In genomic region chr6:37551867-37552266, GRCh38 we compare ENCODE assay signal across 21 cellular contexts.
"Had no signal": no experiment of that assay in that cellular context is flagged by ENCODE, and none has a peak within 500 bp of the region (broad histone marks: within the 10 kb centered on the region; RNA-seq: fewer than 3 reads in every experiment).

No MANE protein-coding gene starts in this region.

- H3K9me3 ChIP-seq: adrenal gland, ascending aorta, esophagus squamous epithelium, gastrocnemius medialis, left lung, spleen, thyroid gland, upper lobe of right lung had no signal

- H3K27me3 ChIP-seq: adrenal gland, ascending aorta, spleen, thyroid gland had no signal

- H3K9me3 Mint-ChIP-seq: activated CD4-positive, alpha-beta T cell treated with anti-CD3 and anti-CD28 coated beads, Interleukin-2, amount 10 ng/mL, durations not matched to agents 24 days and 14 days; activated naive CD4-positive, alpha-beta T cell treated with anti-CD3 and anti-CD28 coated beads, Interleukin-2, amount 50 U/mL, for 72 hours; activated T-helper 17 cell treated with anti-CD3 and anti-CD28 coated beads, Interleukin-2, amount 50 U/mL, for 72 hours; naive thymus-derived CD8-positive, alpha-beta T cell; stimulated activated naive CD8-positive, alpha-beta T cell treated with anti-CD3 and anti-CD28 coated beads, Interleukin-15, Interleukin-2, amounts not matched to agents 100 ng/mL and 50 ng/mL, for 24 hours had no signal

- DNase-seq: activated CD4-positive, alpha-beta T cell treated with anti-CD3 and anti-CD28 coated beads, Interleukin-2, amount 10 ng/mL, durations not matched to agents 24 days and 14 days; activated CD8-positive, alpha-beta T cell treated with anti-CD3 and anti-CD28 coated beads, Interleukin-2, amount 10 ng/mL, durations not matched to agents 7 days and 5 days; activated T-cell treated with anti-CD3 and anti-CD28 coated beads, Interleukin-2, amount 50 U/mL, for 1 hour; adrenal gland; esophagus squamous epithelium; gastrocnemius medialis; hippocampal formation; kidney glomerular epithelial cell; left lung; naive thymus-derived CD8-positive, alpha-beta T cell; spleen; stimulated activated CD4-positive, alpha-beta T cell treated with anti-CD3 and anti-CD28 coated beads, Interleukin-4, amount 100 ng/mL, for 1 hour; thyroid gland; upper lobe of right lung had no signal

- H3K4me3 ChIP-seq: adrenal gland, ascending aorta, coronary artery, esophagus squamous epithelium, gastrocnemius medialis, left lung, lung, spleen, thyroid gland, upper lobe of right lung had no signal

- H3K4me3 Mint-ChIP-seq: activated CD4-positive, alpha-beta T cell treated with anti-CD3 and anti-CD28 coated beads, Interleukin-2, amount 10 ng/mL, durations not matched to agents 24 days and 14 days; activated CD8-positive, alpha-beta T cell treated with anti-CD3 and anti-CD28 coated beads, Interleukin-2, amount 10 ng/mL, durations not matched to agents 7 days and 5 days; activated T-helper 17 cell treated with anti-CD3 and anti-CD28 coated beads, Interleukin-2, amount 50 U/mL, for 72 hours; naive thymus-derived CD8-positive, alpha-beta T cell; stimulated activated naive CD8-positive, alpha-beta T cell treated with anti-CD3 and anti-CD28 coated beads, Interleukin-15, Interleukin-2, amounts not matched to agents 100 ng/mL and 50 ng/mL, for 24 hours had no signal

- ATAC-seq: activated CD4-positive, CD25-positive, alpha-beta regulatory T cell treated with anti-CD3 and anti-CD28 coated beads, Interleukin-2, amount 50 U/mL, for 24 hours; activated CD8-positive, alpha-beta T cell treated with anti-CD3 and anti-CD28 coated beads, Interleukin-2, amount 10 ng/mL, durations not matched to agents 7 days and 5 days; activated naive CD4-positive, alpha-beta T cell treated with anti-CD3 and anti-CD28 coated beads, Interleukin-2, amount 50 U/mL, for 72 hours; activated T-helper 17 cell treated with anti-CD3 and anti-CD28 coated beads, Interleukin-2, amount 50 U/mL, for 72 hours; gastrocnemius medialis; left lung; naive thymus-derived CD8-positive, alpha-beta T cell; upper lobe of right lung had no signal

- H3K36me3 Mint-ChIP-seq: activated naive CD4-positive, alpha-beta T cell treated with anti-CD3 and anti-CD28 coated beads, Interleukin-2, amount 50 U/mL, for 72 hours; naive thymus-derived CD8-positive, alpha-beta T cell had no signal

- H3K4me1 ChIP-seq: gastrocnemius medialis, thyroid gland had no signal

- H3K27ac ChIP-seq: adrenal gland, coronary artery, esophagus squamous epithelium, gastrocnemius medialis, left lung, spleen, thyroid gland, upper lobe of right lung had no signal

- H3K27ac Mint-ChIP-seq: activated CD8-positive, alpha-beta T cell treated with anti-CD3 and anti-CD28 coated beads, Interleukin-2, amount 10 ng/mL, durations not matched to agents 7 days and 5 days; activated naive CD4-positive, alpha-beta T cell treated with anti-CD3 and anti-CD28 coated beads, Interleukin-2, amount 50 U/mL, for 72 hours; activated T-helper 17 cell treated with anti-CD3 and anti-CD28 coated beads, Interleukin-2, amount 50 U/mL, for 72 hours; stimulated activated naive CD8-positive, alpha-beta T cell treated with anti-CD3 and anti-CD28 coated beads, Interleukin-15, Interleukin-2, amounts not matched to agents 100 ng/mL and 50 ng/mL, for 24 hours had no signal

- H3K27me3 Mint-ChIP-seq: activated CD4-positive, alpha-beta T cell treated with anti-CD3 and anti-CD28 coated beads, Interleukin-2, amount 10 ng/mL, durations not matched to agents 24 days and 14 days; activated T-helper 17 cell treated with anti-CD3 and anti-CD28 coated beads, Interleukin-2, amount 50 U/mL, for 72 hours; naive thymus-derived CD8-positive, alpha-beta T cell; stimulated activated naive CD8-positive, alpha-beta T cell treated with anti-CD3 and anti-CD28 coated beads, Interleukin-15, Interleukin-2, amounts not matched to agents 100 ng/mL and 50 ng/mL, for 24 hours had no signal

- H3K36me3 ChIP-seq: adrenal gland, ascending aorta, esophagus squamous epithelium, gastrocnemius medialis, left lung, spleen, thyroid gland, upper lobe of right lung had no signal
